In genomic region chr13:35378939-35379338, GRCh38 we compare ENCODE assay signal across 1 cellular context.
A peak's percentile ranks its signal among the peaks of the same experiment; 100 is the strongest.
TF ChIP-seq lines count a peak whose summit lies in the region.

No MANE protein-coding gene starts in this region.

TF ChIP-seq in HepG2, 621 proteins besides CTCF, POLR2A, EP300 and RAD21 (continued from another document):
- no peak for TF ChIP-seq ELK4 (CRISPR knock-in tag; IDR thresholded peaks at IDR 0.05; ENCODE audit: borderline replicate concordance)
- TF ChIP-seq MAFF (IDR thresholded peaks at IDR 0.05; ENCODE audit: low read depth, low read length) = 0 out of 2 replicates have a peak, but pooled peaks have one; percentile 15
